ENCODE assay signal across 1 cellular context in genomic region chr19:53531457-53531856, GRCh38.
TF ChIP-seq lines count a peak whose summit lies in the region.

No MANE protein-coding gene starts in this region.

TF ChIP-seq in HepG2, 621 proteins besides CTCF, POLR2A, EP300 and RAD21 (continued from another document and continues in another):
- TF ChIP-seq ZNF362 (CRISPR knock-in tag; IDR thresholded peaks at IDR 0.05; ENCODE audit: borderline replicate concordance), result peak; percentile 88
- TF ChIP-seq ZNF781 (CRISPR knock-in tag; IDR thresholded peaks at IDR 0.05; ENCODE audit: borderline replicate concordance, not compliant biosample characterization), result no peak
- no peak for TF ChIP-seq GMEB2 (CRISPR knock-in tag; IDR thresholded peaks at IDR 0.05; ENCODE audit: low read depth)
- TF ChIP-seq ZNF780A (CRISPR knock-in tag; IDR thresholded peaks at IDR 0.05), result no peak
- no peak for TF ChIP-seq DPF2 (CRISPR knock-in tag; IDR thresholded peaks at IDR 0.05; ENCODE audit: borderline replicate concordance, low read depth)
- no peak for TF ChIP-seq SOX6 (IDR thresholded peaks at IDR 0.05)
- peak; percentile 57; the same call in 1 of the 2 replicates for TF ChIP-seq SOX6 (CRISPR knock-in tag; IDR thresholded peaks at IDR 0.05)
- TF ChIP-seq SIX1 (CRISPR knock-in tag; IDR thresholded peaks at IDR 0.05; ENCODE audit: borderline replicate concordance), result peak; percentile 58; the same call in 1 of the 2 replicates
- TF ChIP-seq ZXDC (CRISPR knock-in tag; IDR thresholded peaks at IDR 0.05), result no peak
- TF ChIP-seq TBX2 (CRISPR knock-in tag; IDR thresholded peaks at IDR 0.05; ENCODE audit: borderline replicate concordance), result peak; percentile 34; the same call in 1 of the 2 replicates
- peak; percentile 68 for TF ChIP-seq RCOR2 (CRISPR knock-in tag; IDR thresholded peaks at IDR 0.05)
- TF ChIP-seq SMYD3 (CRISPR knock-in tag; IDR thresholded peaks at IDR 0.05), result 0 out of 2 replicates have a peak, but pooled peaks have one; percentile 24
- TF ChIP-seq CEBPB (IDR thresholded peaks at IDR 0.05; ENCODE audit: borderline replicate concordance, low read depth, low read length), result no peak
- TF ChIP-seq TCF12 (IDR thresholded peaks at IDR 0.05), result no peak
- peak; percentile 64; the same call in 1 of the 2 replicates for TF ChIP-seq TCF12 (CRISPR knock-in tag; IDR thresholded peaks at IDR 0.05)
- TF ChIP-seq PITX1 (CRISPR knock-in tag; IDR thresholded peaks at IDR 0.05), result peak; percentile 71
- TF ChIP-seq ZNF547 (CRISPR knock-in tag; IDR thresholded peaks at IDR 0.05), result no peak
- TF ChIP-seq CREB1 (IDR thresholded peaks at IDR 0.05), result no peak
- peak; percentile 45; the same call in 1 of the 2 replicates for TF ChIP-seq CREB1 (CRISPR knock-in tag; IDR thresholded peaks at IDR 0.05)
- TF ChIP-seq FOXJ3 (CRISPR knock-in tag; IDR thresholded peaks at IDR 0.05; ENCODE audit: borderline replicate concordance), result peak; percentile 62; the same call in 1 of the 2 replicates
- no peak for TF ChIP-seq FOXP1 (IDR thresholded peaks at IDR 0.05)
- peak; percentile 75 for TF ChIP-seq FOXP1 (CRISPR knock-in tag; IDR thresholded peaks at IDR 0.05)
- TF ChIP-seq ZNF615 (CRISPR knock-in tag; IDR thresholded peaks at IDR 0.05; ENCODE audit: borderline replicate concordance), result 0 out of 2 replicates have a peak, but pooled peaks have one; percentile 30
- TF ChIP-seq NR2F6 (IDR thresholded peaks at IDR 0.05), result peak; percentile 45; the same call in 1 of the 2 replicates
- TF ChIP-seq NR2F6 (CRISPR knock-in tag; IDR thresholded peaks at IDR 0.05), result no peak
- TF ChIP-seq CREM (IDR thresholded peaks at IDR 0.05), result peak; percentile 88
- TF ChIP-seq CREM (CRISPR knock-in tag; IDR thresholded peaks at IDR 0.05), result no peak
- no peak for TF ChIP-seq PHF8 (CRISPR knock-in tag; IDR thresholded peaks at IDR 0.05)
- peak; percentile 74 for TF ChIP-seq GATAD2A (CRISPR knock-in tag; IDR thresholded peaks at IDR 0.05)
- peak; percentile 78 for TF ChIP-seq HNF1A (IDR thresholded peaks at IDR 0.05; ENCODE audit: low read depth)
- no peak for TF ChIP-seq HNF1A (CRISPR knock-in tag; IDR thresholded peaks at IDR 0.05; ENCODE audit: borderline replicate concordance)
- TF ChIP-seq MBD4 (IDR thresholded peaks at IDR 0.05; ENCODE audit: borderline replicate concordance, low read length), result peak; percentile 91; the same call in 1 of the 2 replicates
- TF ChIP-seq GFI1 (CRISPR knock-in tag; IDR thresholded peaks at IDR 0.05; ENCODE audit: borderline replicate concordance), result 0 out of 2 replicates have a peak, but pooled peaks have one; percentile 28
- peak; percentile 86 for TF ChIP-seq ONECUT2 (CRISPR knock-in tag; IDR thresholded peaks at IDR 0.05)
- TF ChIP-seq TEAD3 (CRISPR knock-in tag; optimal IDR thresholded peaks at IDR 0.05; ENCODE audit: borderline replicate concordance), result peak; percentile 33
- TF ChIP-seq ZNF292 (CRISPR knock-in tag; IDR thresholded peaks at IDR 0.05; ENCODE audit: borderline replicate concordance, low read depth), result peak; percentile 21; the same call in 1 of the 2 replicates
- peak; percentile 87; the same call in 1 of the 2 replicates for TF ChIP-seq AHDC1 (CRISPR knock-in tag; IDR thresholded peaks at IDR 0.05; ENCODE audit: borderline replicate concordance)
- TF ChIP-seq SAP130 (CRISPR knock-in tag; IDR thresholded peaks at IDR 0.05; ENCODE audit: low read depth), result peak; percentile 45; the same call in 1 of the 2 replicates
- 0 out of 2 replicates have a peak, but pooled peaks have one; percentile 36 for TF ChIP-seq TCF7L2 (IDR thresholded peaks at IDR 0.05; ENCODE audit: low read depth, low read length)
- peak; percentile 40 for TF ChIP-seq BCL6 (CRISPR knock-in tag; IDR thresholded peaks at IDR 0.05)
- TF ChIP-seq IRX3 (CRISPR knock-in tag; IDR thresholded peaks at IDR 0.05; ENCODE audit: borderline replicate concordance, low read depth), result no peak
- no peak for TF ChIP-seq E2F2 (CRISPR knock-in tag; IDR thresholded peaks at IDR 0.05; ENCODE audit: borderline replicate concordance)
- peak; percentile 74; the same call in 1 of the 2 replicates for TF ChIP-seq MEIS1 (CRISPR knock-in tag; IDR thresholded peaks at IDR 0.05; ENCODE audit: borderline replicate concordance)
- TF ChIP-seq ATF1 (CRISPR knock-in tag; IDR thresholded peaks at IDR 0.05), result peak; percentile 67; the same call in 1 of the 2 replicates
- TF ChIP-seq NCOR1 (IDR thresholded peaks at IDR 0.05; ENCODE audit: borderline replicate concordance, low read length), result peak; percentile 62; the same call in 1 of the 2 replicates
- TF ChIP-seq FOXP4 (CRISPR knock-in tag; IDR thresholded peaks at IDR 0.05), result peak; percentile 65
- TF ChIP-seq HNF4A (CRISPR knock-in tag; IDR thresholded peaks at IDR 0.05), result peak; percentile 41; the same call in 1 of the 2 replicates
- no peak for TF ChIP-seq SRSF9 (IDR thresholded peaks at IDR 0.05; ENCODE audit: borderline replicate concordance, insufficient read depth, low read depth, low read length, poor library complexity, severe bottlenecking)
- peak; percentile 82; the same call in 1 of the 2 replicates for TF ChIP-seq GATA4 (IDR thresholded peaks at IDR 0.05; ENCODE audit: borderline replicate concordance, low read depth)
